Comparison of ENCODE assay signal across 12 cellular contexts in genomic region chr4:87041142-87041541, GRCh38.
DNase-seq lines count a peak whose midpoint lies in the region; TF ChIP-seq lines count a peak whose summit lies in the region.
"Had no signal": no experiment of that assay in that cellular context is flagged by ENCODE, and none has a peak within 500 bp of the region (broad histone marks: within the 10 kb centered on the region; RNA-seq: fewer than 3 reads in every experiment).

No MANE protein-coding gene starts in this region.

- H3K79me2 ChIP-seq in ACC112 (ENCODE audit: control insufficient read depth, insufficient read depth, low read length, unreplicated experiment) = peaks cover 86% of the 10 kb centered on the region

- no peaks in the 10 kb centered on the region for H3K9me3 ChIP-seq in MG63
- H3K9me3 ChIP-seq in ovary = no peaks in the 10 kb centered on the region
- H3K9me3 ChIP-seq: upper lobe of right lung had no signal

- H2AFZ ChIP-seq in ACC112 (ENCODE audit: low read length, unreplicated experiment) = no peak overlapping the region

- H3K4me3 ChIP-seq in ACC112 (ENCODE audit: low read depth, low read length) (no peak overlapping the region), MG63 (no peak overlapping the region), ovary (no peak overlapping the region)
- H3K4me3 ChIP-seq: upper lobe of right lung had no signal

- intact Hi-C loops in ovary (cut with DNase I) = no loop called here

- in situ Hi-C loops in ACHN (cut with HindIII; ENCODE audit: low pct_ligation_motif_present, low pct_unique_long_range_greater_than_20kb, low sequenced_read_pairs) = no loop called here

- no peaks in the 10 kb centered on the region for H3K27me3 ChIP-seq in ACC112 (ENCODE audit: insufficient read depth, low read length)
- no peaks in the 10 kb centered on the region for H3K27me3 ChIP-seq in MG63
- no peaks in the 10 kb centered on the region for H3K27me3 ChIP-seq in ovary
- H3K27me3 ChIP-seq: upper lobe of right lung had no signal

- 68 to 78% (median 73%) methylated on average over 3 of the region's 3 CpGs for WGBS in ovary, 3 donors

- H3K4me1 ChIP-seq in ACC112 (ENCODE audit: control insufficient read depth, insufficient read depth, low read length, unreplicated experiment) = peaks cover 49% of the 10 kb centered on the region
- peaks cover 32% of the 10 kb centered on the region for H3K4me1 ChIP-seq in ovary (ENCODE audit: insufficient read depth)

- TF ChIP-seq CTCF in ovary (IDR thresholded peaks at IDR 0.05) = no peak

- H3K36me3 ChIP-seq in ACC112 (ENCODE audit: insufficient read depth, low read length) (no peaks in the 10 kb centered on the region), MG63 (no peaks in the 10 kb centered on the region), ovary (no peaks in the 10 kb centered on the region)
- H3K36me3 ChIP-seq: upper lobe of right lung had no signal

- no peak for TF ChIP-seq POLR2A in ovary (IDR thresholded peaks at IDR 0.05)

- no peak for TF ChIP-seq EP300 in ovary (IDR thresholded peaks at IDR 0.05)

- H3K27ac ChIP-seq in ACC112 (ENCODE audit: low read depth, low read length) (peak overlapping the region; percentile 9; the same call in 1 of the 2 replicates), ovary (peak overlapping the region in 1 of 2 donors; percentile 32)
- H3K27ac ChIP-seq: upper lobe of right lung had no signal

- peak; percentile 13 for DNase-seq in MG63
- peak; percentile 60 for DNase-seq in fibroblast of peridontal ligament (ENCODE audit: extremely low read depth)
- peak in 3 of 5 donors; percentile 48 to 80 (median 58) for DNase-seq in ovary
- no peak for DNase-seq in stimulated activated CD4-positive, alpha-beta T cell treated with anti-CD3 and anti-CD28 coated beads, Interleukin-2, amount 100 ng/mL, for 48 hours
- no peak for DNase-seq in ACHN
- no peak for DNase-seq in NCI-H1092 treated with DMSO at 0.1 percent for 48 hours (lab: John Stamatoyannopoulos, UW)
- DNase-seq in NOMO-1 treated with DMSO at 0.1 percent for 48 hours (lab: John Stamatoyannopoulos, UW; ENCODE audit: unreplicated experiment) = no peak
- DNase-seq: naive thymus-derived CD4-positive, alpha-beta T cell; small intestine; T-helper 2 cell; upper lobe of right lung had no signal

Comparison
In these comparisons a context has a peak if more than half of its experiments do, and no peak if none do; other contexts are left out.
1. DNase-seq: peak in MG63 (single experiment), fibroblast of peridontal ligament (single experiment) and ovary (3 of 5); none in stimulated activated CD4-positive, alpha-beta T cell treated with anti-CD3 and anti-CD28 coated beads, Interleukin-2, amount 100 ng/mL, for 48 hours (0 of 2), ACHN (single experiment), NCI-H1092 treated with DMSO at 0.1 percent for 48 hours (single experiment) and NOMO-1 treated with DMSO at 0.1 percent for 48 hours (single experiment).